Comparison of ENCODE assay signal across 32 cellular contexts in genomic region chr6:101883398-101883975, GRCh38.
DNase-seq lines count a peak whose midpoint lies in the region; ATAC-seq, FAIRE-seq and TF ChIP-seq lines count a peak whose summit lies in the region.
"Had no signal": no experiment of that assay in that cellular context is flagged by ENCODE, and none has a peak within 500 bp of the region (broad histone marks: within the 10 kb centered on the region; RNA-seq: fewer than 3 reads in every experiment).

No MANE protein-coding gene starts in this region.

- H4K20me1 ChIP-seq in GM12878 (ENCODE audit: control insufficient read depth, insufficient read depth), result no peaks in the 10 kb centered on the region

- no TSS peak for BruUV-seq in GM12878 (replicated peaks; lab: Mats Ljungman, UMichigan)

- RAD21 ChIA-PET in GM12878 (lab: Charles Lee; ENCODE audit: unreplicated experiment), result no interaction called here

- no peak for TF ChIP-seq POLR2A in GM12878 (IDR thresholded peaks at IDR 0.05; ENCODE audit: low read depth, low read length)

- H3K36me3 ChIP-seq in GM12878 (ENCODE audit: control insufficient read depth in 2 of 2, insufficient read depth in 2 of 2, low read length in 1 of 2), result no peaks in the 10 kb centered on the region
- H3K36me3 ChIP-seq in mesenchymal stem cell (ENCODE audit: control insufficient read depth in 1 of 2, insufficient read depth in 2 of 2, low read depth in 1 of 2, low read length in 2 of 2), result no peaks in the 10 kb centered on the region
- H3K36me3 ChIP-seq: prostate gland, sigmoid colon, uterus had no signal

- ATAC-seq in HG02610 (IDR thresholded peaks at IDR 0.05; ENCODE audit: unreplicated experiment) (peak; percentile 61), GM12878 (peak; percentile 21; the same call in 2 of the 3 replicates)
- ATAC-seq: activated CD4-positive, alpha-beta T cell treated with anti-CD3 and anti-CD28 coated beads for 36 hours; activated CD8-positive, alpha-beta T cell treated with anti-CD3 and anti-CD28 coated beads, Interleukin-2, amount 10 ng/mL, durations not matched to agents 7 days and 5 days; left cardiac atrium; SK-N-SH treated with all-trans-retinoic acid at 6 μM for 48 hours had no signal

- CTCF ChIA-PET in AG04449 (lab: Yijun Ruan, JAX) (no interaction called here), GM12878 (lab: Yijun Ruan, JAX) (interaction anchor here (1.5 kb wide), 1 partner anchor 17 kb away, joined by 5 read pairs; no protein-coding TSS in a partner anchor)

- H3K4me3 ChIP-seq in AG04449 (ENCODE audit: low read depth, low read length) (no peak overlapping the region), GM12878 (no peak overlapping the region), mesenchymal stem cell (ENCODE audit: insufficient read depth in 1 of 2, low read depth in 1 of 2, low read length in 2 of 2) (no peak overlapping the region), coronary artery (no peak overlapping the region)
- H3K4me3 ChIP-seq: prostate gland, sigmoid colon, testis, uterus had no signal

- TF ChIP-seq RAD21 in GM12878 (IDR thresholded peaks at IDR 0.05; ENCODE audit: insufficient read depth, low read depth, low read length), result no peak

- H3K4me1 ChIP-seq in GM12878 (ENCODE audit: control insufficient read depth, insufficient read depth, low read length) (no peaks in the 10 kb centered on the region), mesenchymal stem cell (ENCODE audit: control insufficient read depth, insufficient read depth, low read depth, low read length) (no peaks in the 10 kb centered on the region)
- H3K4me1 ChIP-seq: prostate gland, sigmoid colon, testis, uterus had no signal

- SMC1A ChIA-PET in GM12878 (lab: Charles Lee; ENCODE audit: uncharacterized antibody, unreplicated experiment), result interaction anchor here (1.3 to 1.6 kb wide), 2 partner anchors 24 to 47 kb away, joined by 3 read pairs; no protein-coding TSS in a partner anchor

- WGBS in GM12878 (ENCODE audit: insufficient coverage, insufficient replicate concordance, low lambda C conversion rate, missing lambda C conversion rate), result 79% methylated on average over 3 of the region's 3 CpGs
- 87% methylated on average over 3 of the region's 3 CpGs for WGBS in mesenchymal stem cell

- intact Hi-C loops in GM12878 (cut with micrococcal nuclease; ENCODE audit: unreplicated experiment), result no loop called here

- H3K79me2 ChIP-seq in GM12878 (ENCODE audit: control insufficient read depth, insufficient read depth, low read length), result no peaks in the 10 kb centered on the region

- H3K79me1 ChIP-seq in mesenchymal stem cell (replicated peaks; ENCODE audit: low read length, poor library complexity, severe bottlenecking), result no peaks in the 10 kb centered on the region

- no peak overlapping the region for H2BK5ac ChIP-seq in mesenchymal stem cell (ENCODE audit: low read depth, low read length, poor library complexity, severe bottlenecking)

- H3K14ac ChIP-seq in mesenchymal stem cell (ENCODE audit: low read length in 2 of 2), result no peak overlapping the region

- in situ Hi-C loops in GM12878 (cut with MboI), result no loop called here
- in situ Hi-C loops in KBM-7 (cut with MboI; ENCODE audit: low pct_unique_long_range_greater_than_20kb, low sequenced_read_pairs), result no loop called here

- H2AK5ac ChIP-seq in mesenchymal stem cell (ENCODE audit: low read length, severe bottlenecking), result no peak overlapping the region

- H4K8ac ChIP-seq in mesenchymal stem cell (ENCODE audit: low read length), result no peak overlapping the region

- H3K23ac ChIP-seq in mesenchymal stem cell (ENCODE audit: low read length in 2 of 2), result no peak overlapping the region

- H3K9me3 ChIP-seq in GM12878 (replicated peaks; ENCODE audit: control insufficient read depth, insufficient read depth, low read length) (no peaks in the 10 kb centered on the region; the same call in 1 of the 3 replicates), mesenchymal stem cell (ENCODE audit: control insufficient read depth, low read length) (no peaks in the 10 kb centered on the region)
- H3K9me3 ChIP-seq: prostate gland, sigmoid colon, testis, uterus had no signal

- DNase-seq in AG04449 (ENCODE audit: low read depth, low spot score) (peak; percentile 12), GM12878 (ENCODE audit: low read depth, low spot score) (no peak), mesenchymal stem cell (peak; percentile 3), KBM-7 (no peak), SIG-M5 (lab: John Stamatoyannopoulos, UW) (no peak), GF-D8 (lab: John Stamatoyannopoulos, UW) (no peak), coronary artery (ENCODE audit: low spot score) (no peak)
- DNase-seq: activated CD4-positive, alpha-beta T cell treated with anti-CD3 and anti-CD28 coated beads for 36 hours; activated CD8-positive, alpha-beta T cell treated with anti-CD3 and anti-CD28 coated beads, Interleukin-2, amount 10 ng/mL, durations not matched to agents 7 days and 5 days; activated effector memory CD4-positive, alpha-beta T cell treated with Interleukin-2 at 50 U/mL for 16 hours; activated naive CD8-positive, alpha-beta T cell treated with anti-CD3 and anti-CD28 coated beads for 36 hours; effector CD8-positive, alpha-beta T cell; GDM1; H9; head of caudate nucleus; KG1; left cardiac atrium; NCI-H1417 treated with DMSO at 0.1 percent for 48 hours; NCI-H2081 treated with DMSO at 0.1 percent for 48 hours; NCI-H446 treated with DMSO at 0.1 percent for 48 hours; sigmoid colon; stimulated activated naive CD4-positive, alpha-beta T cell treated with Interleukin-2 at 50 U/mL for 16 hours; T-helper 2 cell; testis; uterus had no signal

- no peaks in the 10 kb centered on the region for H3K27me3 ChIP-seq in GM12878 (replicated peaks in 1 of 2; ENCODE audit: control insufficient read depth in 2 of 2, insufficient read depth in 2 of 2, low read length in 1 of 2)
- H3K27me3 ChIP-seq in mesenchymal stem cell (ENCODE audit: control insufficient read depth in 1 of 2, insufficient read depth in 1 of 2, low read length in 2 of 2), result no peaks in the 10 kb centered on the region
- H3K27me3 ChIP-seq: sigmoid colon, testis, uterus had no signal

- H2AFZ ChIP-seq in GM12878 (ENCODE audit: control insufficient read depth, low read depth, low read length), result no peak overlapping the region
- H2AFZ ChIP-seq in mesenchymal stem cell (ENCODE audit: low read depth, low read length), result no peak overlapping the region

- POLR2A ChIA-PET in AG04449 (lab: Yijun Ruan, JAX) (no interaction called here), GM12878 (lab: Charles Lee) (no interaction called here)

- H3K27ac ChIP-seq in GM12878 (ENCODE audit: control insufficient read depth, insufficient read depth) (no peak overlapping the region), mesenchymal stem cell (ENCODE audit: low read length, poor library complexity, severe bottlenecking) (no peak overlapping the region), coronary artery (no peak overlapping the region)
- H3K27ac ChIP-seq: epithelial cell of prostate, prostate gland, sigmoid colon, testis, uterus had no signal

- no peak overlapping the region for H2BK12ac ChIP-seq in mesenchymal stem cell (ENCODE audit: low read length in 2 of 2)

- no peak overlapping the region for H3K4ac ChIP-seq in mesenchymal stem cell (ENCODE audit: low read depth in 1 of 2, low read length in 2 of 2)

- no peak for FAIRE-seq in GM12878 (lab: Jason Lieb, UNC)
- FAIRE-seq: A204.1, colon, HTR-8/SVneo had no signal

- TF ChIP-seq CTCF in AG04449 (IDR thresholded peaks at IDR 0.05; ENCODE audit: insufficient read depth, low read length, missing control alignments) (no peak), GM12878 (IDR thresholded peaks at IDR 0.05 in 2 of 3, conservative IDR thresholded peaks at IDR 0.05 in 1 of 3; ENCODE audit: control insufficient read depth in 2 of 3, extremely low read depth in 1 of 3, insufficient read depth in 1 of 3, low read depth in 3 of 3, low read length in 3 of 3) (no peak), coronary artery (IDR thresholded peaks at IDR 0.05) (no peak)

- H2BK120ac ChIP-seq in mesenchymal stem cell (ENCODE audit: low read depth, low read length), result no peak overlapping the region

- H4K91ac ChIP-seq in mesenchymal stem cell (ENCODE audit: low read length), result no peak overlapping the region

- H3K4me2 ChIP-seq in GM12878 (ENCODE audit: control insufficient read depth, insufficient read depth) (no peak overlapping the region), mesenchymal stem cell (ENCODE audit: low read length, poor library complexity, severe bottlenecking) (no peak overlapping the region)

- H3K9ac ChIP-seq in GM12878 (ENCODE audit: control insufficient read depth, insufficient read depth, low read length) (no peak overlapping the region), mesenchymal stem cell (ENCODE audit: low read length) (no peak overlapping the region)

- no peak overlapping the region for H2BK15ac ChIP-seq in mesenchymal stem cell (ENCODE audit: low read depth, poor library complexity, severe bottlenecking)

- no peak overlapping the region for H3K18ac ChIP-seq in mesenchymal stem cell (ENCODE audit: low read depth in 1 of 2, low read length in 2 of 2)

- TF ChIP-seq EP300 in GM12878 (IDR thresholded peaks at IDR 0.05; ENCODE audit: borderline replicate concordance in 1 of 2, control insufficient read depth in 1 of 2, low read depth in 2 of 2, low read length in 2 of 2), result no peak

TF ChIP-seq in GM12878, 131 proteins besides CTCF, POLR2A, EP300 and RAD21 (continues in another document):
- TF ChIP-seq TCF12 (IDR thresholded peaks at IDR 0.05; ENCODE audit: low read depth, low read length), result no peak
- no peak for TF ChIP-seq STAT1 (conservative IDR thresholded peaks at IDR 0.05)
- TF ChIP-seq, protein P1, sequence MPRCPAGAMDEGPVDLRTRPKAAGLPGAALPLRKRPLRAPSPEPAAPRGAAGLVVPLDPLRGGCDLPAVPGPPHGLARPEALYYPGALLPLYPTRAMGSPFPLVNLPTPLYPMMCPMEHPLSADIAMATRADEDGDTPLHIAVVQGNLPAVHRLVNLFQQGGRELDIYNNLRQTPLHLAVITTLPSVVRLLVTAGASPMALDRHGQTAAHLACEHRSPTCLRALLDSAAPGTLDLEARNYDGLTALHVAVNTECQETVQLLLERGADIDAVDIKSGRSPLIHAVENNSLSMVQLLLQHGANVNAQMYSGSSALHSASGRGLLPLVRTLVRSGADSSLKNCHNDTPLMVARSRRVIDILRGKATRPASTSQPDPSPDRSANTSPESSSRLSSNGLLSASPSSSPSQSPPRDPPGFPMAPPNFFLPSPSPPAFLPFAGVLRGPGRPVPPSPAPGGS (IDR thresholded peaks at IDR 0.05; ENCODE audit: borderline replicate concordance, insufficient read depth, low read depth, low read length, poor library complexity, severe bottlenecking), result no peak
- no peak for TF ChIP-seq POU2F2 (IDR thresholded peaks at IDR 0.05; ENCODE audit: borderline replicate concordance, low read depth, low read length)
- TF ChIP-seq HCFC1 (IDR thresholded peaks at IDR 0.05; ENCODE audit: low read length), result no peak
- peak; percentile 52; the same call in 1 of the 2 replicates for TF ChIP-seq RUNX3 (IDR thresholded peaks at IDR 0.05; ENCODE audit: low read length)
- no peak for TF ChIP-seq FOS (IDR thresholded peaks at IDR 0.05; ENCODE audit: borderline replicate concordance, extremely low read depth, insufficient read length)

Comparison
In these comparisons a context has a peak if more than half of its experiments do, and no peak if none do; other contexts are left out.
1. DNase-seq: peak in AG04449 (single experiment) and mesenchymal stem cell (single experiment); none in GM12878 (single experiment), KBM-7 (single experiment), SIG-M5 (single experiment), GF-D8 (single experiment) and coronary artery (single experiment).